In genomic region chr12:32302218-32302826, GRCh38 we compare ENCODE assay signal across 1 cellular context.
TF ChIP-seq lines count a peak whose summit lies in the region.

No MANE protein-coding gene starts in this region.

TF ChIP-seq in GM23338, 12 proteins besides CTCF, POLR2A, EP300 and RAD21 (continued from another document):
- TF ChIP-seq ZNF462 (CRISPR knock-in tag; IDR thresholded peaks at IDR 0.05): no peak
- no peak for TF ChIP-seq STAT1 (IDR thresholded peaks at IDR 0.05; ENCODE audit: unreplicated experiment)
- no peak for TF ChIP-seq JUNB (IDR thresholded peaks at IDR 0.05; ENCODE audit: unreplicated experiment)
